In the genomic region with DNA sequence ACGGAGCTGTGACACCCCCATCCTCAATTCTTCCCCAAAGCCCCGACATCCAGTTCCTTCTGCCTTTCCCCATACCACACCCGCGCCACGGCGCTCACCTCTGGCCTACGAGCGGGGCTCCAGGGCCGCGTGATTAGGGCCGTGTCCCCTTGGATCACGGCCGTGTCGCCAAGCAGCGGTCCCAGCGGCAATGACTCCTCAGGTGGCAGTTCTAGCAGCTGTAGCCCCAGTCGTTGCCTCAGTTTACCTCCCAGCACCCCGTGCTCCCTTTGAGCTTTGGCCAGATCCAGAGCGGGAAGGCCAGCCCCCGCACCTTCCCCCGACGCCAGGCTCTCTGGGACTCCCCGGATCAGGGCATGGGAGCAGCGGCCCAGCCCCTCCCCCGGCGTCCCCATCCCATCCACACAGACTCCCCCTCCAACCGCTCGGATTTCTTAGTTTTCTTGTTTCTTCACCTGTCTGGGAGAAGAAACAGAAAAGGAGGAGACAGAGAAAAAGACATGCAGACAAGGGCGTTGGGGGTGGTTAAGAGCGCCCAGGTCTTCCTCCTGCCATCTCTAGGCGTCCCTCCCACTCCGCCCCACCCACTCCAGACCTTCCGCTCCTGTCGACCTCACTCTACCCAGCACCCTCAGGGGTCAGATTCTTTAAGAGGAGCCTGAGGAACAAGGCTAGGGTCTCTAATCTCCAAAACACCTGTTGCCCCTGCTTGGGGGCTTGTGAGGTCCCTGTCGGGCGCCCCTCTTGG, we compare ENCODE assay signal across 8 cellular contexts. TPM values are rescaled to one million over a fixed set of nuclear protein-coding genes. Genes with fewer than 3 reads are reported as not detected.
A peak's percentile ranks its signal among the peaks of the same experiment; 100 is the strongest.
DNase-seq lines count a peak whose midpoint lies in the region; ATAC-seq, FAIRE-seq and TF ChIP-seq lines count a peak whose summit lies in the region.

TSS of gene DDAH2 (minus strand) at position 533 of the 748 bp plus-strand sequence. CDS start at position 395, 138 bp downstream.

- ATAC-seq in body of pancreas (peak; percentile 43), left colon (peak; percentile 59)

- H3K9me3 ChIP-seq in body of pancreas (no peaks in the 10 kb centered on the region), subcutaneous abdominal adipose tissue (ENCODE audit: control insufficient read depth in 5 of 5, low read length in 5 of 5) (no peaks in the 10 kb centered on the region)

- H3K27ac ChIP-seq in body of pancreas (peak within 1 kb of the TSS; percentile 71 to 93 (median 83)), subcutaneous abdominal adipose tissue (ENCODE audit: low read depth, low read length) (peak within 1 kb of the TSS; percentile 97)

- DNase-seq in AG09309 (ENCODE audit: low read depth) = no peak
- DNase-seq in HT1080 (ENCODE audit: low read depth) = no peak
- DNase-seq in body of pancreas = no peak
- peak; percentile 48 to 54 for DNase-seq in left colon
- no peak for DNase-seq in GM12892 (ENCODE audit: insufficient read length)
- DNase-seq in NCI-H1048 (lab: John Stamatoyannopoulos, UW) = no peak
- DNase-seq in stimulated activated CD4-positive, alpha-beta T cell treated with anti-CD3 and anti-CD28 coated beads, Interleukin-12 subunit alpha, Interleukin-12 subunit beta, amount 100 ng/mL, for 4 hours = no peak

- H3K9ac ChIP-seq in subcutaneous abdominal adipose tissue (ENCODE audit: low read length in 5 of 5) = peak within 1 kb of the TSS; percentile 77 to 91 (median 86)

- H3K4me3 ChIP-seq in AG09309 (ENCODE audit: control insufficient read depth, low read depth, low read length) (peak within 1 kb of the TSS; percentile 83), body of pancreas (peak within 1 kb of the TSS; percentile 62 to 75), subcutaneous abdominal adipose tissue (ENCODE audit: low read depth in 1 of 5, low read length in 5 of 5) (peak within 1 kb of the TSS; percentile 93 to 98 (median 96))

- TF ChIP-seq CTCF in AG09309 (IDR thresholded peaks at IDR 0.05; ENCODE audit: control insufficient read depth, insufficient read depth, low read depth, low read length, missing control alignments) = peak; percentile 70
- TF ChIP-seq CTCF in body of pancreas (IDR thresholded peaks at IDR 0.05) = peak in 3 of 7 experiments; percentile 40 to 78 (median 48)

- intact Hi-C loops in body of pancreas (cut with DNase I) = no loop called here
- intact Hi-C loops in left colon (cut with DNase I, micrococcal nuclease) = no loop called here

- TF ChIP-seq POLR2A in body of pancreas (IDR thresholded peaks at IDR 0.05) (no peak), GM12892 (IDR thresholded peaks at IDR 0.05; ENCODE audit: low read depth, low read length) (no peak)

- peaks cover 9 to 14% of the 10 kb centered on the region in 2 donors for H3K36me3 ChIP-seq in body of pancreas (replicated peaks in 1 of 2; ENCODE audit: insufficient read depth in 1 of 2, low read depth in 2 of 2)
- H3K36me3 ChIP-seq in subcutaneous abdominal adipose tissue (ENCODE audit: control insufficient read depth in 5 of 5, insufficient read depth in 5 of 5, low read length in 5 of 5) = peaks cover 20 to 68% (median 57%) of the 10 kb centered on the region in 5 donors

- FAIRE-seq in GM12892 (lab: Jason Lieb, UNC) = no peak

- no peaks in the 10 kb centered on the region for H3K27me3 ChIP-seq in body of pancreas
- no peaks in the 10 kb centered on the region for H3K27me3 ChIP-seq in subcutaneous abdominal adipose tissue (ENCODE audit: control insufficient read depth in 5 of 5, insufficient read depth in 4 of 5, low read length in 5 of 5)

- H3K4me1 ChIP-seq in body of pancreas (peaks cover 30% of the 10 kb centered on the region), subcutaneous abdominal adipose tissue (ENCODE audit: control insufficient read depth in 5 of 5, insufficient read depth in 5 of 5, low read length in 5 of 5) (peaks cover 6 to 69% (median 55%) of the 10 kb centered on the region in 5 donors)

- 15 to 20% methylated on average over 36 of the region's 36 CpGs for WGBS in body of pancreas, 2 donors

RNA-seq across cellular contexts. Expression of gene DDAH2, which starts in this region (rescaled TPM):
- 36.0 and 36.2 TPM in 2 replicates for total RNA-seq in HT1080 (2014; rRNA removed; shearing (Covaris generic))
- 27.0 and 28.8 TPM in 2 replicates for polyA plus RNA-seq in HT1080 (2015; cell fraction: cytosol; rRNA removed)
- 39.8 and 42.5 TPM in 2 replicates for polyA plus RNA-seq in HT1080 (2015; cell fraction: nucleus; rRNA removed)
- total RNA-seq in body of pancreas (10 to 100 TPM; 23.6 to 40.5 TPM), left colon (100 to 1,000 TPM in 1 of 2 donors, 10 to 100 TPM in 1; 84.2 to 139 TPM)
- 3.2 TPM for polyA plus RNA-seq in GM12892 (2012; ENCODE audit: missing spikeins)

Comparison
In these comparisons a context has a peak if more than half of its experiments do, and no peak if none do; other contexts are left out.
1. DNase-seq: peak in left colon (2 of 2); none in AG09309 (single experiment), HT1080 (single experiment), body of pancreas (0 of 4), GM12892 (single experiment), NCI-H1048 (single experiment) and stimulated activated CD4-positive, alpha-beta T cell treated with anti-CD3 and anti-CD28 coated beads, Interleukin-12 subunit alpha, Interleukin-12 subunit beta, amount 100 ng/mL, for 4 hours (single experiment).
2. Peak in every context shown above with its lines, with median percentiles within 50 percentile points of each other: H3K4me3 ChIP-seq.